In the genomic region with DNA sequence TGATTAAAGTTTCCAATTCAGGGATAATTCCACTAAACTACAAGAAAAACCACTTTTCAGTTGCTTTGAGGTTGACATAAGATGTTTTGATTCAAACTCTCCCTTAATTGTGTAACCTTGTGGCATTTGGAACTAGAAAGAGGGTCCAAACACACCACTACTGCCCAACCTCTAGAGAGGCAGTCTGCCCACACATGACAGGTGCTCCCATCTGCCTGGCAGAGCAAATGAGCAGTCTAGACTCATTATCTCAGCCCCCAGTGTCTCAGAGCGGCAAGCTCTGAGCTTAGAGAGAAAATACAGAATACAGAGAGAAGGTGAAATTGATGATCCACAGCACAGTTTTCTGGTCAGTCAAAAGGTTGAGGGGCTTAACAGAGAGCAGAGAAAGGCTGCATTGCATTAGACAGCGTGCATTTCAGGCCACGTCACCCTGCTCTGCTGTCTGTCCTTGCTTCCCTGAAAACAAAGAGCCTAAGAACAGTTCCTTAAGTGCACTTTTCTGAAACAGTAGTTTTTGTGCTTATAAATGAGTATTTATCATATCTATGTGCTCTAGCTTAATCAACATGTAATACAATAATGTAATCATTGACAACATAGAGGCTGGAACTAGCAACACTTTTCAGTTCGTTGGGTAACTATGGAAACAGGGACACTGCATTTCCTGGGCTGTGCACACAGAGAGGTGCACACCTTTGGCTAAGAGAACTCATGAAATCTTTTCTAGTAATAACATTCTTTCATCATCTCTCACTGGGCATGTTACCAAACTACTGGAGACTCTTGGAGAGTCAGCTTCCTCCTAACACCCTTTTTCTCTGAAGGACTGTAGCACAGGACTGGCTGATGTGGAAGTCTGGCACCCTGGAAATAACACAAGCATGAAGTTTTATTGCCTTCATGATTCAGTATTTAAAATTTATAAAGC, we compare ENCODE assay signal across 8 cellular contexts.
DNase-seq lines count a peak whose midpoint lies in the region; ATAC-seq, FAIRE-seq and TF ChIP-seq lines count a peak whose summit lies in the region.
"Had no signal": no experiment of that assay in that cellular context is flagged by ENCODE, and none has a peak within 500 bp of the region (broad histone marks: within the 10 kb centered on the region; RNA-seq: fewer than 3 reads in every experiment).

No MANE protein-coding gene starts in this region.

- H3K4me2 ChIP-seq in K562 (ENCODE audit: insufficient read depth, low read length) = no peak overlapping the region

- 1% methylated on average over 4 of the region's 4 CpGs for WGBS in K562 (ENCODE audit: insufficient coverage, low coverage, missing lambda C conversion rate)

- no peaks in the 10 kb centered on the region for H3K27me3 ChIP-seq in K562 (ENCODE audit: control insufficient read depth in 2 of 2, insufficient read depth in 2 of 2, low read length in 2 of 2)
- H3K27me3 ChIP-seq: suprapubic skin had no signal

- H3K9me3 ChIP-seq in K562 (replicated peaks; ENCODE audit: control insufficient read depth, insufficient read depth, low read depth, low read length) = no peaks in the 10 kb centered on the region
- H3K9me3 ChIP-seq: suprapubic skin had no signal

- TF ChIP-seq RAD21 in K562 (CRISPR knock-in tag; conservative IDR thresholded peaks at IDR 0.05 in 1 of 2, IDR thresholded peaks at IDR 0.05 in 1 of 2) = no peak

- H3K27ac ChIP-seq in K562 (ENCODE audit: extremely low read depth, low read depth, low read length) = no peak overlapping the region
- H3K27ac ChIP-seq: suprapubic skin had no signal

- CTCF ChIA-PET in K562 (lab: Yijun Ruan, JAX; ENCODE audit: low intra/inter-chr PET ratio) = no interaction called here

- intact Hi-C loops in K562 (cut with micrococcal nuclease) = no loop called here

- no peak overlapping the region for H2AFZ ChIP-seq in K562 (ENCODE audit: low read depth, low read length)

- H3K9me1 ChIP-seq in K562 (ENCODE audit: control insufficient read depth, insufficient read depth, low read length) = no peaks in the 10 kb centered on the region

- H3K79me2 ChIP-seq in K562 (ENCODE audit: control insufficient read depth, insufficient read depth, low read length) = no peaks in the 10 kb centered on the region

- H3K36me3 ChIP-seq in K562 (ENCODE audit: control insufficient read depth, insufficient read depth, low read length) = no peaks in the 10 kb centered on the region
- H3K36me3 ChIP-seq: suprapubic skin had no signal

- ATAC-seq in GM19328 (IDR thresholded peaks at IDR 0.05; ENCODE audit: unreplicated experiment) (peak; percentile 52), HG03064 (IDR thresholded peaks at IDR 0.05; ENCODE audit: low read depth, unreplicated experiment) (peak; percentile 65), K562 (no peak)

- H4K20me1 ChIP-seq in K562 (replicated peaks; ENCODE audit: control insufficient read depth, insufficient read depth, low read length) = no peaks in the 10 kb centered on the region

- POLR2A ChIA-PET in K562 (lab: Yijun Ruan, JAX) = no interaction called here

- in situ Hi-C loops in K562 (cut with MboI) = no loop called here

- no peak for TF ChIP-seq POLR2A in K562 (conservative IDR thresholded peaks at IDR 0.05)

- H3K9ac ChIP-seq in K562 (ENCODE audit: insufficient read depth in 1 of 2, low read depth in 2 of 2, low read length in 2 of 2) = no peak overlapping the region

- H3K4me1 ChIP-seq in K562 (replicated peaks in 1 of 2; ENCODE audit: control insufficient read depth in 2 of 2, insufficient read depth in 2 of 2, low read length in 2 of 2) = no peaks in the 10 kb centered on the region

- no TSS peak for BruUV-seq in K562 (replicated peaks; lab: Mats Ljungman, UMichigan)

- no peak for DNase-seq in K562 (ENCODE audit: extremely low read depth in 1 of 4, low spot score in 3 of 4)
- peak; percentile 87 for DNase-seq in renal cortical epithelial cell (ENCODE audit: low read depth)
- DNase-seq in GDM1 (lab: John Stamatoyannopoulos, UW) = no peak
- no peak for DNase-seq in mesenteric fat pad (ENCODE audit: low spot score)
- no peak for DNase-seq in Kasumi-1 (lab: John Stamatoyannopoulos, UW)

- no peak for FAIRE-seq in K562 (lab: Jason Lieb, UNC)

- no peak for TF ChIP-seq EP300 in K562 (IDR thresholded peaks at IDR 0.05; ENCODE audit: low read length)

- TF ChIP-seq CTCF in K562 (IDR thresholded peaks at IDR 0.05 in 2 of 3, conservative IDR thresholded peaks at IDR 0.05 in 1 of 3; ENCODE audit: insufficient read depth in 2 of 3, low read depth in 1 of 3, low read length in 3 of 3) = no peak

- no peak overlapping the region for H3K4me3 ChIP-seq in K562
- H3K4me3 ChIP-seq: suprapubic skin had no signal

TF ChIP-seq in K562, 482 proteins besides CTCF, POLR2A, EP300 and RAD21:
- TF ChIP-seq NR1H2 (CRISPR knock-in tag; IDR thresholded peaks at IDR 0.05) (no peak), RFX1 (IDR thresholded peaks at IDR 0.05) (peak; percentile 31; the same call in 1 of the 2 replicates)
